In the genomic region with DNA sequence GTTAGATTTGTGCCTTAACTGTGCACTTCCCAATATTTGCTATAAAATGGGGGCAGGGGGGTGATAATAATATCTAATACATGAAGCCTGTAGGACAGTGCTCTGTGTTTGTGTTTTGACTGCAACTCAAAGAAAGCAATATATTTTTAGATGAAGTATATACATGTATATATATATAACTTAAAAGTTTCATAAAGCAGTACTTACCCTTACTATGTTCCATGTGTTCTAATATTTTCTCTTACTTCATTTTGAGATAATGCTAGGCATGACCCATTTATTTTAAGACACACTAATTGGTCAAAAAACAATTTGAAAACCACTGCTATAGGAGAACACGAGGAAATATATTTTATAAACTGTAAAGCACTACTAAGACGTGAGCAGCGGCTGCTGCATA, we compare ENCODE assay signal across 8 cellular contexts. TPM values are rescaled to one million over a fixed set of nuclear protein-coding genes. Genes with fewer than 3 reads are reported as not detected.
DNase-seq lines count a peak whose midpoint lies in the region; ATAC-seq and TF ChIP-seq lines count a peak whose summit lies in the region.

No MANE protein-coding gene starts in this region.

- intact Hi-C loops in Panc1 (cut with micrococcal nuclease; ENCODE audit: unreplicated experiment), result no loop called here
- intact Hi-C loops in esophagus squamous epithelium (cut with DNase I), result no loop called here

- TF ChIP-seq CTCF in GM06990 (IDR thresholded peaks at IDR 0.05; ENCODE audit: insufficient read depth, low read length, poor library complexity, severe bottlenecking) (no peak), Panc1 (IDR thresholded peaks at IDR 0.05) (no peak), esophagus squamous epithelium (IDR thresholded peaks at IDR 0.05) (no peak)

- H3K36me3 ChIP-seq in GM06990 (ENCODE audit: control insufficient read depth, insufficient read depth, low read length), result peaks cover 6% of the 10 kb centered on the region
- peaks cover 11% of the 10 kb centered on the region for H3K36me3 ChIP-seq in Panc1 (ENCODE audit: control insufficient read depth, insufficient read depth, low read length)
- peaks cover 0 to 44% (median 0%) of the 10 kb centered on the region in 3 donors for H3K36me3 ChIP-seq in esophagus squamous epithelium
- H3K36me3 ChIP-seq in rectal smooth muscle tissue (ENCODE audit: control insufficient read depth, insufficient read depth, low read length), result peaks cover 3% of the 10 kb centered on the region

- CTCF ChIA-PET in Panc1 (lab: Charles Lee), result no interaction called here

- peak overlapping the region; percentile 94 for H3K4me3 ChIP-seq in GM06990 (replicated peaks; ENCODE audit: low read depth, low read length)
- peak overlapping the region; percentile 71 to 78 for H3K4me3 ChIP-seq in Panc1 (ENCODE audit: low read depth in 2 of 2, low read length in 2 of 2)
- H3K4me3 ChIP-seq in esophagus squamous epithelium, result peak overlapping the region in 3 of 4 donors; percentile 81 to 97 (median 84)
- H3K4me3 ChIP-seq in rectal smooth muscle tissue (ENCODE audit: low read length), result peak overlapping the region; percentile 99

- TF ChIP-seq POLR2A in esophagus squamous epithelium (IDR thresholded peaks at IDR 0.05), result no peak
- TF ChIP-seq POLR2A in GM18505 (IDR thresholded peaks at IDR 0.05; ENCODE audit: borderline replicate concordance, extremely low read depth, insufficient read depth, insufficient read length), result no peak

- in situ Hi-C loops in Panc1 (cut with HindIII; ENCODE audit: low pct_unique_long_range_greater_than_20kb, low sequenced_read_pairs), result no loop called here

- H3K9ac ChIP-seq in rectal smooth muscle tissue (ENCODE audit: low read length), result no peak overlapping the region

- 62 to 70% methylated on average over 3 of the region's 3 CpGs for WGBS in esophagus squamous epithelium, 2 donors

- POLR2A ChIA-PET in Panc1 (lab: Charles Lee), result no interaction called here

- H3K27me3 ChIP-seq in GM06990 (replicated peaks; ENCODE audit: control insufficient read depth, insufficient read depth, low read length) (no peaks in the 10 kb centered on the region), Panc1 (ENCODE audit: control insufficient read depth, insufficient read depth, low read length) (no peaks in the 10 kb centered on the region), esophagus squamous epithelium (no peaks in the 10 kb centered on the region), rectal smooth muscle tissue (ENCODE audit: control insufficient read depth, insufficient read depth, low read length) (no peaks in the 10 kb centered on the region)

- H3K9me3 ChIP-seq in Panc1 (ENCODE audit: control insufficient read depth, insufficient read depth, low read depth, low read length) (no peaks in the 10 kb centered on the region), esophagus squamous epithelium (no peaks in the 10 kb centered on the region)

- H3K4me1 ChIP-seq in Panc1 (ENCODE audit: control insufficient read depth, insufficient read depth, low read length) (peaks cover 31% of the 10 kb centered on the region), esophagus squamous epithelium (peaks cover 14 to 81% (median 38%) of the 10 kb centered on the region in 3 donors), rectal smooth muscle tissue (ENCODE audit: control insufficient read depth, insufficient read depth, low read length) (peaks cover 16% of the 10 kb centered on the region)

- peak overlapping the region; percentile 26; the same call in 1 of the 2 replicates for H3K27ac ChIP-seq in Panc1 (ENCODE audit: low read length)
- H3K27ac ChIP-seq in esophagus squamous epithelium, result no peak overlapping the region
- H3K27ac ChIP-seq in rectal smooth muscle tissue (ENCODE audit: low read depth, low read length), result no peak overlapping the region

- ATAC-seq in Panc1 (no peak), GM18505 (IDR thresholded peaks at IDR 0.05; ENCODE audit: unreplicated experiment) (no peak)

- DNase-seq in GM06990 (ENCODE audit: extremely low read depth, insufficient read length) (no peak), Panc1 (ENCODE audit: low read depth, low spot score) (no peak), esophagus squamous epithelium (lab: John Stamatoyannopoulos, UW) (no peak), OCI-M1 (lab: John Stamatoyannopoulos, UW) (no peak), HUDEP-2 (lab: John Stamatoyannopoulos, UW; ENCODE audit: unreplicated experiment in 76 of 76) (no peak), NCI-H510A (lab: John Stamatoyannopoulos, UW) (no peak)

- BruUV-seq in Panc1 (replicated peaks; lab: Mats Ljungman, UMichigan), result no TSS peak

RNA-seq across cellular contexts. Expression of a gene that starts 2.4 kb away (rescaled TPM):
- total RNA-seq in Panc1 (2021; ENCODE audit: unreplicated experiment), result 9.3 TPM
- polyA plus RNA-seq in Panc1 (2012; ENCODE audit: insufficient read length), result 5.2 TPM
- 10 to 100 TPM in 1 of 4 donors, 1 to 10 TPM in 3; 2.0 to 11.1 (median 3.3) TPM for total RNA-seq in esophagus squamous epithelium

RNA-seq across cellular contexts. Expression of a gene that starts 14.9 kb away (rescaled TPM):
- total RNA-seq in Panc1 (2021; ENCODE audit: unreplicated experiment) (1,623 TPM), esophagus squamous epithelium (1,000 to 10,000 TPM; 1,705 to 2,735 (median 2,064) TPM)
- polyA plus RNA-seq in Panc1 (2012; ENCODE audit: insufficient read length), result 2,695 TPM

RNA-seq across cellular contexts. Expression of a gene that starts 35.5 kb away (rescaled TPM):
- total RNA-seq in Panc1 (2021; ENCODE audit: unreplicated experiment) (58.3 TPM), esophagus squamous epithelium (10 to 100 TPM; 12.0 to 22.1 (median 13.8) TPM)
- polyA plus RNA-seq in Panc1 (2012; ENCODE audit: insufficient read length), result 72.2 TPM

RNA-seq across cellular contexts. Expression of a gene that starts 53.6 kb away (rescaled TPM):
- total RNA-seq in Panc1 (2021; ENCODE audit: unreplicated experiment) (25.8 TPM), esophagus squamous epithelium (10 to 100 TPM; 44.8 to 80.6 (median 54.5) TPM)
- 21.3 TPM for polyA plus RNA-seq in Panc1 (2012; ENCODE audit: insufficient read length)
